19 cellular contexts compared by ENCODE assay signal in genomic region chr2:137151731-137152130, GRCh38.
"Had no signal": no experiment of that assay in that cellular context is flagged by ENCODE, and none has a peak within 500 bp of the region (broad histone marks: within the 10 kb centered on the region; RNA-seq: fewer than 3 reads in every experiment).

No MANE protein-coding gene starts in this region.

- H3K79me2 ChIP-seq: parathyroid adenoma had no signal

- H3K27ac ChIP-seq: coronary artery, foreskin keratinocyte, parathyroid adenoma, prostate gland, right lobe of liver, stomach, thoracic aorta had no signal

- H3K9ac ChIP-seq: parathyroid adenoma had no signal

- FAIRE-seq: endothelial cell of umbilical vein had no signal

- H2AFZ ChIP-seq: parathyroid adenoma had no signal

- H3K36me3 ChIP-seq: prostate gland, right lobe of liver, stomach, thoracic aorta had no signal

- H3K9me3 ChIP-seq: prostate gland, right lobe of liver, stomach, thoracic aorta had no signal

- DNase-seq: effector CD4-positive, alpha-beta T cell; endodermal cell; erythroblast; foreskin keratinocyte; hippocampal formation; mesendoderm; naive thymus-derived CD4-positive, alpha-beta T cell; nephron progenitor cell; retina; right lobe of liver; stimulated activated naive CD4-positive, alpha-beta T cell; stomach; substantia nigra; trophoblast cell had no signal

- H3K27me3 ChIP-seq: foreskin keratinocyte, right lobe of liver, stomach had no signal

- ATAC-seq: foreskin keratinocyte; naive thymus-derived CD4-positive, alpha-beta T cell had no signal

- H3K4me1 ChIP-seq: foreskin keratinocyte, parathyroid adenoma, prostate gland, right lobe of liver, stomach had no signal

- H3K4me3 ChIP-seq: coronary artery, prostate gland, right lobe of liver, stomach, thoracic aorta had no signal
